In genomic region chr12:1726753-1727152, GRCh38 we compare ENCODE assay signal across 30 cellular contexts.
"Had no signal": no experiment of that assay in that cellular context is flagged by ENCODE, and none has a peak within 500 bp of the region (broad histone marks: within the 10 kb centered on the region; RNA-seq: fewer than 3 reads in every experiment).

No MANE protein-coding gene starts in this region.

- H3K9me3 Mint-ChIP-seq: activated naive CD4-positive, alpha-beta T cell treated with anti-CD3 and anti-CD28 coated beads, Interleukin-2, amount 50 U/mL, for 24 hours; central memory CD8-positive, alpha-beta T cell; dendritic cell treated with granulocyte-macrophage colony-stimulating factor and Interleukin-4, amounts not matched to agents 40 ng/mL and 50 ng/mL, for 4 days; neural crest cell; T-helper 1 cell treated with Interleukin-12 subunit alpha and Interleukin-12 subunit beta and Interleukin-4 antibody, amounts not matched to agents 30 μg/mL and 1 μg/mL, for 36 hours had no signal

- H3K27ac ChIP-seq: gastrocnemius medialis, parathyroid adenoma, spleen, upper lobe of left lung, VCaP had no signal

- H3K4me3 ChIP-seq: gastrocnemius medialis, spleen, upper lobe of left lung had no signal

- DNase-seq: activated CD4-positive, alpha-beta T cell treated with anti-CD3 and anti-CD28 coated beads for 48 hours; activated CD4-positive, alpha-beta T cell treated with anti-CD3 and anti-CD28 coated beads, Interleukin-2, amount 50 U/mL, for 48 hours; activated CD8-positive, alpha-beta memory T cell treated with anti-CD3 and anti-CD28 coated beads for 24 hours; activated T-cell treated with anti-CD3 and anti-CD28 coated beads, Interleukin-2, amount 50 U/mL, for 24 hours; anterior cingulate cortex; effector memory CD4-positive, alpha-beta T cell; erythroblast; gastrocnemius medialis; glutamatergic neuron; islet precursor cell; left ventricle myocardium superior; mammary epithelial cell; naive thymus-derived CD4-positive, alpha-beta T cell; occipital lobe; right cardiac atrium; spleen; stimulated activated naive CD4-positive, alpha-beta T cell treated with Interleukin-2 at 50 U/mL for 16 hours; SW 1271; T-helper 9 cell; upper lobe of left lung had no signal

- H3K27me3 ChIP-seq: gastrocnemius medialis, spleen, upper lobe of left lung had no signal

- H3K4me3 Mint-ChIP-seq: activated naive CD4-positive, alpha-beta T cell treated with anti-CD3 and anti-CD28 coated beads, Interleukin-2, amount 50 U/mL, for 24 hours; activated T-cell treated with anti-CD3 and anti-CD28 coated beads, Interleukin-2, amount 50 U/mL, for 24 hours; central memory CD8-positive, alpha-beta T cell; dendritic cell treated with granulocyte-macrophage colony-stimulating factor and Interleukin-4, amounts not matched to agents 40 ng/mL and 50 ng/mL, for 4 days; naive thymus-derived CD4-positive, alpha-beta T cell; neural crest cell; T-helper 1 cell treated with Interleukin-12 subunit alpha and Interleukin-12 subunit beta and Interleukin-4 antibody, amounts not matched to agents 30 μg/mL and 1 μg/mL, for 36 hours had no signal

- H3K9me3 ChIP-seq: gastrocnemius medialis, spleen, upper lobe of left lung had no signal

- FAIRE-seq: bronchial epithelial cell, TTC549 had no signal

- ATAC-seq: activated CD4-positive, CD25-positive, alpha-beta regulatory T cell treated with anti-CD3 and anti-CD28 coated beads, Interleukin-2, amount 50 U/mL, for 24 hours; gastrocnemius medialis; left ventricle myocardium superior; naive thymus-derived CD4-positive, alpha-beta T cell; right cardiac atrium had no signal

- H3K27ac Mint-ChIP-seq: activated naive CD4-positive, alpha-beta T cell treated with anti-CD3 and anti-CD28 coated beads, Interleukin-2, amount 50 U/mL, for 24 hours; activated T-cell treated with anti-CD3 and anti-CD28 coated beads, Interleukin-2, amount 50 U/mL, for 24 hours; dendritic cell treated with granulocyte-macrophage colony-stimulating factor and Interleukin-4, amounts not matched to agents 40 ng/mL and 50 ng/mL, for 4 days; T-helper 1 cell treated with Interleukin-12 subunit alpha and Interleukin-12 subunit beta and Interleukin-4 antibody, amounts not matched to agents 30 μg/mL and 1 μg/mL, for 36 hours had no signal

- H3K36me3 ChIP-seq: gastrocnemius medialis, upper lobe of left lung had no signal
